Comparison of ENCODE assay signal across 1 cellular context in the genomic region with DNA sequence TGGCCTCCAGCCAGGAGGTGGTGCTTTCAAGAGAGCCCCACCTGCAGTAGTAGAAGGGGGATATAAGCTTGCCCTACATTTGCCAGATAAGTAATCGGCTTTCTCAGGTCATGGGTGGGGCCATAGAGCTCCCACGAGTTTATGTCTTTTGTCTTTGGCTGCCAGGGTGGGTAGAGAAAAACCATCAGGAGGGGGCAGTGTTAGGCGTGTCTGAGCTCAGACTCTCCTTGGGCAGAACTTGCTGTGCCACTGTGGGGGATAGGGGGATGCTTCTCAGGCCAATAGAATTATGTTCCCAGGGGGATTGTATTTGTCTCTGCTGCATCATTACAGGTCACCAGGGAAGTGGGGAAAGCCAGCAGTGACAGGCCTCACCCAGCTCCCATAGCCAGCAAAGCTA.
TF ChIP-seq lines count a peak whose summit lies in the region.

No MANE protein-coding gene starts in this region.

TF ChIP-seq in GM23338, 12 proteins besides CTCF, POLR2A, EP300 and RAD21 (continued from another document):
- TF ChIP-seq, protein P1, sequence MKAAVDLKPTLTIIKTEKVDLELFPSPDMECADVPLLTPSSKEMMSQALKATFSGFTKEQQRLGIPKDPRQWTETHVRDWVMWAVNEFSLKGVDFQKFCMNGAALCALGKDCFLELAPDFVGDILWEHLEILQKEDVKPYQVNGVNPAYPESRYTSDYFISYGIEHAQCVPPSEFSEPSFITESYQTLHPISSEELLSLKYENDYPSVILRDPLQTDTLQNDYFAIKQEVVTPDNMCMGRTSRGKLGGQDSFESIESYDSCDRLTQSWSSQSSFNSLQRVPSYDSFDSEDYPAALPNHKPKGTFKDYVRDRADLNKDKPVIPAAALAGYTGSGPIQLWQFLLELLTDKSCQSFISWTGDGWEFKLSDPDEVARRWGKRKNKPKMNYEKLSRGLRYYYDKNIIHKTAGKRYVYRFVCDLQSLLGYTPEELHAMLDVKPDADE (IDR thresholded peaks at IDR 0.05), result no peak
- TF ChIP-seq CREB1 (CRISPR knock-in tag; IDR thresholded peaks at IDR 0.05; ENCODE audit: low read depth), result no peak
